ENCODE assay signal across 8 cellular contexts in genomic region chr6:169212897-169213813, GRCh38. TPM values are rescaled to one million over a fixed set of nuclear protein-coding genes. Genes with fewer than 3 reads are reported as not detected.
DNase-seq lines count a peak whose midpoint lies in the region; ATAC-seq and FAIRE-seq lines count a peak whose summit lies in the region.

No MANE protein-coding gene starts in this region.

- H3K79me1 ChIP-seq in mesendoderm (ENCODE audit: low read length), result no peaks in the 10 kb centered on the region

- no peaks in the 10 kb centered on the region for H3K79me2 ChIP-seq in mesendoderm (ENCODE audit: control insufficient read depth, insufficient read depth, low read length)

- no peak overlapping the region for H2AK5ac ChIP-seq in mesendoderm (ENCODE audit: low read length)

- H2BK15ac ChIP-seq in mesendoderm (replicated peaks; ENCODE audit: low read depth), result no peak overlapping the region

- peak; percentile 100 for ATAC-seq in HG03432 (IDR thresholded peaks at IDR 0.05; ENCODE audit: unreplicated experiment)

- whole genome bisulfite sequencing in mesendoderm (ENCODE audit: extremely low coverage, insufficient coverage, low lambda C conversion rate), result no CpG with 5 or more reads among the region's 56 CpGs

- H3K23ac ChIP-seq in mesendoderm (ENCODE audit: low read length), result no peak overlapping the region

- no peak overlapping the region for H3K4me3 ChIP-seq in mesendoderm (ENCODE audit: low read length)

- H3K36me3 ChIP-seq in mesendoderm (ENCODE audit: control insufficient read depth, insufficient read depth, low read length), result no peaks in the 10 kb centered on the region

- peak; percentile 91 for FAIRE-seq in endometrium (lab: Jason Lieb, UNC)

- H3K27ac ChIP-seq in mesendoderm (ENCODE audit: low read depth, low read length), result no peak overlapping the region

- H3K9ac ChIP-seq in mesendoderm (ENCODE audit: low read length), result peak overlapping the region; percentile 40

- peak overlapping the region; percentile 78 for H3K18ac ChIP-seq in mesendoderm (ENCODE audit: low read length)

- H3K4ac ChIP-seq in mesendoderm (ENCODE audit: low read depth, low read length), result peak overlapping the region; percentile 97

- H2BK120ac ChIP-seq in mesendoderm (ENCODE audit: low read depth, low read length), result no peak overlapping the region

- peak overlapping the region; percentile 23 for H3K4me2 ChIP-seq in mesendoderm (ENCODE audit: low read length)

- no peaks in the 10 kb centered on the region for H3K27me3 ChIP-seq in mesendoderm (ENCODE audit: insufficient read depth, low read length, poor library complexity)

- no peaks in the 10 kb centered on the region for H3K4me1 ChIP-seq in mesendoderm (ENCODE audit: control insufficient read depth, low read depth, low read length)

- no peak overlapping the region for H4K8ac ChIP-seq in mesendoderm (ENCODE audit: low read depth, low read length)

- no peak overlapping the region for H2BK5ac ChIP-seq in mesendoderm (ENCODE audit: low read length)

- peak overlapping the region; percentile 58 for H3K56ac ChIP-seq in mesendoderm (ENCODE audit: low read length)

- DNase-seq in AG20443 (ENCODE audit: low spot score) (peak; percentile 96), GM19238 (ENCODE audit: insufficient read length, low spot score) (peak; percentile 84), NK-92 (lab: John Stamatoyannopoulos, UW; ENCODE audit: unreplicated experiment) (peak; percentile 32), mesendoderm (peak; percentile 93)
- peak; percentile 72 for DNase-seq in activated CD8-positive, alpha-beta memory T cell treated with anti-CD3 and anti-CD28 coated beads, Interleukin-2, amount 50 U/mL, for 24 hours (ENCODE audit: extremely low read depth)
- peak; percentile 75 for DNase-seq in stimulated activated CD8-positive, alpha-beta memory T cell treated with anti-CD3 and anti-CD28 coated beads, Interleukin-12 subunit alpha, Interleukin-12 subunit beta, amount 100 ng/mL, for 24 hours (ENCODE audit: extremely low read depth)

- H4K5ac ChIP-seq in mesendoderm (ENCODE audit: low read length), result no peak overlapping the region

RNA-seq across cellular contexts. Expression of gene THBS2, which starts 40.5 kb away (rescaled TPM):
- 9.5 TPM for polyA plus RNA-seq in mesendoderm (2013, experiment 1 of 2)
- 10.1 TPM for polyA plus RNA-seq in mesendoderm (2013, experiment 2 of 2)

Comparison
In these comparisons a context has a peak if more than half of its experiments do, and no peak if none do; other contexts are left out.
1. DNase-seq: peak in every context shown above with its lines; median percentile 96 in AG20443; 93 in mesendoderm; 84 in GM19238; 75 in stimulated activated CD8-positive, alpha-beta memory T cell treated with anti-CD3 and anti-CD28 coated beads, Interleukin-12 subunit alpha, Interleukin-12 subunit beta, amount 100 ng/mL, for 24 hours; 72 in activated CD8-positive, alpha-beta memory T cell treated with anti-CD3 and anti-CD28 coated beads, Interleukin-2, amount 50 U/mL, for 24 hours; 32 in NK-92.